Comparison of ENCODE assay signal across 24 cellular contexts in the genomic region with DNA sequence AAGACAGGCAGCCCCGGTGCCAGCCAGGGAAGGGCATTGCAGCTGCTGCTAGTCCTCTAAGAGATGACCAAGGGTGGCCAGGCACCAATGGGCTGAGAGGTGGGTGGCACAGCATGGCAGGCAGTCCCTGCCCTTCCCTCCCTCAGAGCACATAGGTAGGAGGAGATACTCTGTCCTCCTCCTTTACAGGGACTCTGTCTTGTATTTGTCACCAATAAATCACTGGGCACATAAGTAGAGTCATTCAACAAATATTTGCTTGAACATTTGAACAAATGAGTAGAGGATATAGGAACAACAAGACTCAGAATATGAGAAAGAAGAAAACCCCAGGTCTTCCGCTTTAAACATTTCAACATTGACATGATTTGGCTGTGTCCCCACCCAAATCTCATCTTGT.
DNase-seq lines count a peak whose midpoint lies in the region; ATAC-seq and TF ChIP-seq lines count a peak whose summit lies in the region.
"Had no signal": no experiment of that assay in that cellular context is flagged by ENCODE, and none has a peak within 500 bp of the region (broad histone marks: within the 10 kb centered on the region; RNA-seq: fewer than 3 reads in every experiment).

No MANE protein-coding gene starts in this region.

- no peaks in the 10 kb centered on the region for H3K79me2 ChIP-seq in PC-3 (ENCODE audit: low read length)

- no TSS peak for BruUV-seq in PC-3 (replicated peaks; lab: Mats Ljungman, UMichigan)

- CTCF ChIA-PET in PC-3 (lab: Charles Lee), result no interaction called here

- H3K9me2 ChIP-seq in PC-3 (replicated peaks; ENCODE audit: low read length), result no peaks in the 10 kb centered on the region

- no peak for ATAC-seq in activated naive CD8-positive, alpha-beta T cell treated with anti-CD3 and anti-CD28 coated beads, Interleukin-2, amount 10 ng/mL, durations not matched to agents 7 days and 5 days (ENCODE audit: low read depth)
- ATAC-seq in activated naive CD8-positive, alpha-beta T cell treated with anti-CD3 and anti-CD28 coated beads, Interleukin-2, amount 50 U/mL, for 24 hours, result no peak
- ATAC-seq in PC-3 (peak; percentile 98), HG02588 (IDR thresholded peaks at IDR 0.05; ENCODE audit: unreplicated experiment) (no peak), aorta (ENCODE audit: low FRiP score) (no peak)
- ATAC-seq: HepG2, SK-N-SH treated with all-trans-retinoic acid at 6 μM for 48 hours had no signal

- no peak for TF ChIP-seq CTCF in PC-3 (conservative IDR thresholded peaks at IDR 0.05; ENCODE audit: low read depth, low read length)
- TF ChIP-seq CTCF in glutamatergic neuron (IDR thresholded peaks at IDR 0.05; ENCODE audit: partially characterized antibody, unreplicated experiment), result no peak

- H3K4me3 Mint-ChIP-seq in activated naive CD8-positive, alpha-beta T cell treated with anti-CD3 and anti-CD28 coated beads, Interleukin-2, amount 10 ng/mL, durations not matched to agents 7 days and 5 days, result no peak overlapping the region
- no peak overlapping the region for H3K4me3 Mint-ChIP-seq in activated naive CD8-positive, alpha-beta T cell treated with anti-CD3 and anti-CD28 coated beads, Interleukin-2, amount 50 U/mL, for 24 hours
- H3K4me3 Mint-ChIP-seq in glutamatergic neuron (ENCODE audit: unreplicated experiment), result no peak overlapping the region

- no peaks in the 10 kb centered on the region for H3K27me3 ChIP-seq in PC-3 (ENCODE audit: low read length)
- H3K27me3 ChIP-seq in aorta (ENCODE audit: control insufficient read depth in 1 of 2, insufficient read depth in 2 of 2, low read length in 1 of 2), result no peaks in the 10 kb centered on the region
- H3K27me3 ChIP-seq: BLaER1 treated with 17β-estradiol and CSF1 and Interleukin-3, amounts not matched to agents 10 nM and 100 nM; Peyer's patch had no signal

- H3K36me3 ChIP-seq in PC-3 (ENCODE audit: low read depth, low read length) (no peaks in the 10 kb centered on the region), aorta (ENCODE audit: control insufficient read depth in 1 of 2, insufficient read depth in 2 of 2, low read length in 1 of 2) (no peaks in the 10 kb centered on the region)
- H3K36me3 ChIP-seq: BLaER1 treated with 17β-estradiol and CSF1 and Interleukin-3, amounts not matched to agents 10 nM and 100 nM; Peyer's patch had no signal

- peaks cover 3% of the 10 kb centered on the region for H3K36me3 Mint-ChIP-seq in activated naive CD8-positive, alpha-beta T cell treated with anti-CD3 and anti-CD28 coated beads, Interleukin-2, amount 10 ng/mL, durations not matched to agents 7 days and 5 days
- H3K36me3 Mint-ChIP-seq in activated naive CD8-positive, alpha-beta T cell treated with anti-CD3 and anti-CD28 coated beads, Interleukin-2, amount 50 U/mL, for 24 hours (ENCODE audit: low read depth), result peaks cover 8% of the 10 kb centered on the region
- H3K36me3 Mint-ChIP-seq in glutamatergic neuron (ENCODE audit: unreplicated experiment), result peaks cover 20% of the 10 kb centered on the region
- H3K36me3 Mint-ChIP-seq: CD4-positive, alpha-beta memory T cell had no signal

- H3K4me1 ChIP-seq in PC-3 (ENCODE audit: insufficient read depth, low read length), result peaks cover 9% of the 10 kb centered on the region
- no peaks in the 10 kb centered on the region for H3K4me1 ChIP-seq in aorta (ENCODE audit: control insufficient read depth in 1 of 2, insufficient read depth in 2 of 2, low read length in 2 of 2)
- H3K4me1 ChIP-seq: Peyer's patch had no signal

- 93 to 98% methylated on average over 2 of the region's 2 CpGs for WGBS in aorta, 2 donors

- H3K9me3 ChIP-seq in PC-3 (ENCODE audit: low read length) (no peaks in the 10 kb centered on the region), aorta (ENCODE audit: control insufficient read depth, low read length) (no peaks in the 10 kb centered on the region)
- H3K9me3 ChIP-seq: Caco-2, Peyer's patch had no signal

- POLR2A ChIA-PET in activated naive CD8-positive, alpha-beta T cell treated with anti-CD3 and anti-CD28 coated beads, Interleukin-2, amount 10 ng/mL, durations not matched to agents 7 days and 5 days (lab: Charles Lee), result no interaction called here
- POLR2A ChIA-PET in PC-3 (lab: Charles Lee; ENCODE audit: unreplicated experiment), result no interaction called here

- H3K4me1 Mint-ChIP-seq in activated naive CD8-positive, alpha-beta T cell treated with anti-CD3 and anti-CD28 coated beads, Interleukin-2, amount 10 ng/mL, durations not matched to agents 7 days and 5 days, result peaks cover 1% of the 10 kb centered on the region
- peaks cover 11% of the 10 kb centered on the region for H3K4me1 Mint-ChIP-seq in activated naive CD8-positive, alpha-beta T cell treated with anti-CD3 and anti-CD28 coated beads, Interleukin-2, amount 50 U/mL, for 24 hours
- H3K4me1 Mint-ChIP-seq in glutamatergic neuron (ENCODE audit: low read depth, unreplicated experiment), result peaks cover 20% of the 10 kb centered on the region

- no peak overlapping the region for H3K4me2 ChIP-seq in PC-3 (ENCODE audit: low read length)
- H3K4me2 ChIP-seq: BLaER1 treated with 17β-estradiol and CSF1 and Interleukin-3, amounts not matched to agents 10 nM and 100 nM had no signal

- no peak overlapping the region for H3K9ac ChIP-seq in PC-3 (ENCODE audit: low read length)
- H3K9ac ChIP-seq: BLaER1 treated with 17β-estradiol and CSF1 and Interleukin-3, amounts not matched to agents 10 nM and 100 nM; GM23248 had no signal

- H3K27me3 Mint-ChIP-seq in activated naive CD8-positive, alpha-beta T cell treated with anti-CD3 and anti-CD28 coated beads, Interleukin-2, amount 10 ng/mL, durations not matched to agents 7 days and 5 days, result peaks cover 9% of the 10 kb centered on the region
- peaks cover 4% of the 10 kb centered on the region for H3K27me3 Mint-ChIP-seq in activated naive CD8-positive, alpha-beta T cell treated with anti-CD3 and anti-CD28 coated beads, Interleukin-2, amount 50 U/mL, for 24 hours
- peaks cover 17% of the 10 kb centered on the region for H3K27me3 Mint-ChIP-seq in glutamatergic neuron (ENCODE audit: unreplicated experiment)

- H4K20me1 ChIP-seq in PC-3 (ENCODE audit: low read length), result no peaks in the 10 kb centered on the region
- H4K20me1 ChIP-seq: BLaER1 treated with 17β-estradiol and CSF1 and Interleukin-3, amounts not matched to agents 10 nM and 100 nM had no signal

- peak overlapping the region; percentile 55 for H3K27ac Mint-ChIP-seq in activated naive CD8-positive, alpha-beta T cell treated with anti-CD3 and anti-CD28 coated beads, Interleukin-2, amount 10 ng/mL, durations not matched to agents 7 days and 5 days
- H3K27ac Mint-ChIP-seq in activated naive CD8-positive, alpha-beta T cell treated with anti-CD3 and anti-CD28 coated beads, Interleukin-2, amount 50 U/mL, for 24 hours, result no peak overlapping the region
- peak overlapping the region; percentile 11 for H3K27ac Mint-ChIP-seq in glutamatergic neuron (ENCODE audit: unreplicated experiment)
- H3K27ac Mint-ChIP-seq: CD4-positive, alpha-beta memory T cell had no signal

- no peak overlapping the region for H2AFZ ChIP-seq in PC-3 (ENCODE audit: low read length)
- H2AFZ ChIP-seq: GM23248 had no signal

- peaks cover 4% of the 10 kb centered on the region for H3F3A ChIP-seq in PC-3 (ENCODE audit: low read length, unreplicated experiment)

- intact Hi-C loops in PC-3 (cut with micrococcal nuclease), result no loop called here
- intact Hi-C loops in aorta (cut with DNase I), result no loop called here

- H3K4me3 ChIP-seq in PC-3 (ENCODE audit: low read length), result no peak overlapping the region
- H3K4me3 ChIP-seq in aorta (ENCODE audit: low read length in 2 of 2), result no peak overlapping the region
- H3K4me3 ChIP-seq: BLaER1 treated with 17β-estradiol and CSF1 and Interleukin-3, amounts not matched to agents 10 nM and 100 nM; GM23248; Peyer's patch had no signal

- DNase-seq in activated naive CD8-positive, alpha-beta T cell treated with anti-CD3 and anti-CD28 coated beads, Interleukin-2, amount 10 ng/mL, durations not matched to agents 7 days and 5 days, result no peak
- DNase-seq in activated naive CD8-positive, alpha-beta T cell treated with anti-CD3 and anti-CD28 coated beads, Interleukin-2, amount 50 U/mL, for 24 hours, result no peak
- DNase-seq in PC-3 (peak; percentile 62), glutamatergic neuron (no peak), NCI-H2029 (lab: John Stamatoyannopoulos, UW) (no peak), GM03348 (ENCODE audit: low spot score) (no peak), aorta (no peak)
- DNase-seq: Caco-2; CD4-positive, alpha-beta memory T cell; DMS 273 treated with DMSO at 0.1 percent for 48 hours; GF-D8; GM23248; KBM-7; NCI-H1092; NCI-H1436; NCI-H187 treated with DMSO at 0.1 percent for 48 hours; NCI-H510A; NCI-H748 treated with DMSO at 0.1 percent for 48 hours; Peyer's patch had no signal

- H3K9me3 Mint-ChIP-seq in activated naive CD8-positive, alpha-beta T cell treated with anti-CD3 and anti-CD28 coated beads, Interleukin-2, amount 10 ng/mL, durations not matched to agents 7 days and 5 days, result peaks cover 3% of the 10 kb centered on the region
- H3K9me3 Mint-ChIP-seq in activated naive CD8-positive, alpha-beta T cell treated with anti-CD3 and anti-CD28 coated beads, Interleukin-2, amount 50 U/mL, for 24 hours, result peaks cover 7% of the 10 kb centered on the region
- H3K9me3 Mint-ChIP-seq in glutamatergic neuron (ENCODE audit: unreplicated experiment), result peaks cover 12% of the 10 kb centered on the region

- H3K27ac ChIP-seq in PC-3 (ENCODE audit: low read length), result peak overlapping the region; percentile 43
- no peak overlapping the region for H3K27ac ChIP-seq in aorta (ENCODE audit: low read depth in 1 of 2, low read length in 2 of 2)
- H3K27ac ChIP-seq: 22Rv1; BLaER1 treated with 17β-estradiol and CSF1 and Interleukin-3, amounts not matched to agents 10 nM and 100 nM; GM23248; Peyer's patch had no signal
